Comparison of ENCODE assay signal across 8 cellular contexts in genomic region chr6:32952817-32953739, GRCh38. TPM values are rescaled to one million over a fixed set of nuclear protein-coding genes. Genes with fewer than 3 reads are reported as not detected.
DNase-seq lines count a peak whose midpoint lies in the region; ATAC-seq, FAIRE-seq and TF ChIP-seq lines count a peak whose summit lies in the region.

Gene HLA-DMA (minus strand): TSS chr6:32953097. CDS start chr6:32953036, 61 bp downstream.

- peak within 1 kb of the TSS; percentile 52; the same call in 2 of the 3 replicates for H3K4me2 ChIP-seq in A549

- FAIRE-seq in A549 (lab: Jason Lieb, UNC) = no peak

- peak; percentile 24 to 28; a peak in 2 of 5 replicates for TF ChIP-seq RAD21 in A549 (conservative IDR thresholded peaks at IDR 0.05 in 1 of 2, IDR thresholded peaks at IDR 0.05 in 1 of 2)

- H3K27ac ChIP-seq in A549 = no peak within 1 kb of the TSS

- CTCF ChIA-PET in A549 (lab: Yijun Ruan, JAX) = interaction anchor here (0.6 to 5.2 kb wide), 30 partner anchors 9 to 295 kb away, joined by 3 to 40 read pairs (median 4); partner anchors contain the start of genes BRD2, HLA-DMB and TAP2

- no peak for TF ChIP-seq EP300 in A549 (IDR thresholded peaks at IDR 0.05)

- no peaks in the 10 kb centered on the region for H3K9me3 ChIP-seq in A549

- H3K4me1 ChIP-seq in A549 = peaks cover 5% of the 10 kb centered on the region; the same call in 1 of the 3 replicates

- WGBS in A549 (ENCODE audit: missing lambda C conversion rate) = 48% methylated on average over 10 of the region's 10 CpGs

- POLR2A ChIA-PET in A549 (lab: Yijun Ruan, JAX) = interaction anchor here (0.7 to 4.0 kb wide), 4 partner anchors 18 to 59 kb away, joined by 3 to 29 read pairs (median 4); no protein-coding TSS in a partner anchor

- no peak for TF ChIP-seq POLR2A in A549 (IDR thresholded peaks at IDR 0.05; ENCODE audit: low read length)

- H3K4me3 ChIP-seq in A549 = no peak within 1 kb of the TSS

- DNase-seq in A549 (ENCODE audit: low read depth in 1 of 2, low spot score in 1 of 2) (peak; percentile 49 to 93), GM13977 (ENCODE audit: low spot score) (peak; percentile 76), NCI-H1694 treated with DMSO at 0.1 percent for 48 hours (lab: John Stamatoyannopoulos, UW) (peak; percentile 17), cerebellum (ENCODE audit: low spot score) (peak; percentile 93), kidney glomerular epithelial cell (lab: John Stamatoyannopoulos, UW) (peak; percentile 94)
- DNase-seq in activated CD4-positive, CD25-positive, alpha-beta regulatory T cell (lab: John Stamatoyannopoulos, UW) = peak in 3 of 4 experiments; percentile 52 to 54 (median 53)
- peak; percentile 56 to 62 for DNase-seq in stimulated activated CD4-positive, alpha-beta T cell treated with anti-CD3 and anti-CD28 coated beads, Interleukin-15, amount 100 ng/mL, for 48 hours (ENCODE audit: low read depth in 2 of 2)

- in situ Hi-C loops in GM13977 (cut with MboI; ENCODE audit: low pct_unique_long_range_greater_than_20kb, low sequenced_read_pairs, unreplicated experiment) = no loop called here

- TF ChIP-seq CTCF in A549 (IDR thresholded peaks at IDR 0.05) = peak; percentile 50
- peak; percentile 53 for TF ChIP-seq CTCF in GM13977 (IDR thresholded peaks at IDR 0.05; ENCODE audit: extremely low read depth, insufficient read depth, missing control alignments)

- peak; percentile 88 to 99 for ATAC-seq in A549
- peak; percentile 87 for ATAC-seq in HG02798 (IDR thresholded peaks at IDR 0.05; ENCODE audit: poor library complexity, unreplicated experiment)

TF ChIP-seq in A549, 52 proteins besides CTCF, POLR2A, EP300 and RAD21:
- TF ChIP-seq PHF8 (IDR thresholded peaks at IDR 0.05; ENCODE audit: borderline replicate concordance, low read depth) (no peak), RCOR1 (IDR thresholded peaks at IDR 0.05; ENCODE audit: low read depth, low read length) (no peak), HEYL (CRISPR knock-in tag; IDR thresholded peaks at IDR 0.05) (no peak), HMGXB4 (CRISPR knock-in tag; IDR thresholded peaks at IDR 0.05; ENCODE audit: borderline replicate concordance) (no peak), SMC3 (IDR thresholded peaks at IDR 0.05) (peak; percentile 40; the same call in 1 of the 3 replicates), GATA3 (IDR thresholded peaks at IDR 0.05; ENCODE audit: borderline replicate concordance) (no peak), PBX3 (IDR thresholded peaks at IDR 0.05) (no peak), RFX5 (IDR thresholded peaks at IDR 0.05) (peak; percentile 99), CHD2 (IDR thresholded peaks at IDR 0.05; ENCODE audit: low read length, partially characterized antibody) (no peak), EHF (CRISPR knock-in tag; IDR thresholded peaks at IDR 0.05) (no peak), POLR2AphosphoS2 (conservative IDR thresholded peaks at IDR 0.05; ENCODE audit: low read length) (no peak), REST (IDR thresholded peaks at IDR 0.05) (no peak)

RNA-seq across cellular contexts. Expression of gene HLA-DMA, which starts in this region (rescaled TPM):
- polyA plus RNA-seq in A549 (2011; rRNA removed) (5.6 and 7.0 TPM in 2 replicates), A549 (2017; fragmentation: RNase III; extraction: RNeasy Plus Mini Kit Qiagen cat#74134 plus additional on column Dnase treatment) (2.5 to 2.8 TPM (median 2.5 TPM) in 3 replicates)
- polyA plus RNA-seq in A549 (2012; cell fraction: cytosol; rRNA removed) = 2.7 and 3.4 TPM in 2 replicates
- 4.2 and 7.4 TPM in 2 replicates for polyA plus RNA-seq in A549 (2012; cell fraction: nucleus; rRNA removed)
- polyA minus RNA-seq in A549 (2011; rRNA and poly(A)+ RNA removed) = 4.2 and 5.5 TPM in 2 replicates
- 0.73 TPM for total RNA-seq in cerebellum

Comparison
In these comparisons a context has a peak if more than half of its experiments do, and no peak if none do; other contexts are left out.
1. Peak in DNase-seq in cerebellum; RNA of the gene not detected or under 1 TPM.
2. DNase-seq: peak in every context shown above with its lines; median percentile 94 in kidney glomerular epithelial cell; 93 in cerebellum; 76 in GM13977; 71 in A549; 59 in stimulated activated CD4-positive, alpha-beta T cell treated with anti-CD3 and anti-CD28 coated beads, Interleukin-15, amount 100 ng/mL, for 48 hours; 53 in activated CD4-positive, CD25-positive, alpha-beta regulatory T cell; 17 in NCI-H1694 treated with DMSO at 0.1 percent for 48 hours.